10 cellular contexts compared by ENCODE assay signal in the genomic region with DNA sequence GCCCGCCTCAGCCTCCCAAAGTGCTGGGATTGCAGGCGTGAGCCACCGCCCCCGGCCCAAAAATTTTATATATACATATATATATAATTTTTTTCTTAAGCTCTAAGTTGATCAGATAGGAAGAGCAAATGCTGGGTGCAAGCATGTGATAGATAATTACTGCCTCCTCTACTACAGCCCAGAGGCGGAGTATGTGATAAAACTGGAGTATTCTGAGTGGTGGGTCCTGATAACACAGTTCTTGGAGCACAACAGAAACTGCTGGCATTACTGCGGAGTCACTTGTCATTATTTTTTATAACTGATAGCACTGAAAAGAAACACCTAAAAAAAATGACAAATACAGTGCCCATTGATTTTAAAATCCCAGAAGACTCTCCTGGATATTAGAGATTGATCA.
"Had no signal": no experiment of that assay in that cellular context is flagged by ENCODE, and none has a peak within 500 bp of the region (broad histone marks: within the 10 kb centered on the region; RNA-seq: fewer than 3 reads in every experiment).

No MANE protein-coding gene starts in this region.

- FAIRE-seq: H1, H54 had no signal

- H2AFZ ChIP-seq: GM23248, GM23338 had no signal

- ATAC-seq: GM23338 had no signal

- H3K4me1 ChIP-seq: HAP-1 had no signal

- H3K9ac ChIP-seq: GM23248 had no signal

- H3K4me2 ChIP-seq: GM23338 had no signal

- H3K27ac ChIP-seq: GM23248 had no signal

- H3K9me3 ChIP-seq: HAP-1 had no signal

- H3K36me3 ChIP-seq: HAP-1 had no signal

- H3K4me3 ChIP-seq: GM23248, GM23338, HAP-1 had no signal

- DNase-seq: GM23248, GOT3, H7, H9, HCEC 1CT, HFFc6 had no signal
